ENCODE assay signal across 9 cellular contexts in genomic region chr14:102507891-102508312, GRCh38. TPM values are rescaled to one million over a fixed set of nuclear protein-coding genes. Genes with fewer than 3 reads are reported as not detected.
DNase-seq lines count a peak whose midpoint lies in the region; ATAC-seq and TF ChIP-seq lines count a peak whose summit lies in the region.
"Had no signal": no experiment of that assay in that cellular context is flagged by ENCODE, and none has a peak within 500 bp of the region (broad histone marks: within the 10 kb centered on the region; RNA-seq: fewer than 3 reads in every experiment).

No MANE protein-coding gene starts in this region.

- no peak for TF ChIP-seq CTCF in endothelial cell (IDR thresholded peaks at IDR 0.05; ENCODE audit: unreplicated experiment)
- no peak for TF ChIP-seq CTCF in parathyroid adenoma (IDR thresholded peaks at IDR 0.05)

- H3K4me1 ChIP-seq in parathyroid adenoma: peaks cover 9% of the 10 kb centered on the region

- H3K9me3 ChIP-seq in parathyroid adenoma (ENCODE audit: control insufficient read depth, low read length): no peaks in the 10 kb centered on the region

- no peak overlapping the region for H3K27ac ChIP-seq in parathyroid adenoma

- H3K27me3 Mint-ChIP-seq in IgD-negative memory B cell: no peaks in the 10 kb centered on the region
- H3K27me3 Mint-ChIP-seq in endothelial cell (ENCODE audit: unreplicated experiment): peaks cover 6% of the 10 kb centered on the region

- peak overlapping the region in 2 of 3 donors; percentile 75 to 85 for H3K27ac Mint-ChIP-seq in IgD-negative memory B cell
- H3K27ac Mint-ChIP-seq in endothelial cell (ENCODE audit: unreplicated experiment): no peak overlapping the region

- H3K27me3 ChIP-seq in parathyroid adenoma (ENCODE audit: control insufficient read depth, insufficient read depth, low read length): no peaks in the 10 kb centered on the region

- H3K79me2 ChIP-seq in parathyroid adenoma: no peaks in the 10 kb centered on the region

- H3K36me3 ChIP-seq in parathyroid adenoma (ENCODE audit: control insufficient read depth, insufficient read depth, low read length): no peaks in the 10 kb centered on the region

- peaks cover 4 to 6% (median 5%) of the 10 kb centered on the region in 3 donors for H3K4me1 Mint-ChIP-seq in IgD-negative memory B cell
- no peaks in the 10 kb centered on the region for H3K4me1 Mint-ChIP-seq in endothelial cell (ENCODE audit: unreplicated experiment)

- no peaks in the 10 kb centered on the region for H3K9me3 Mint-ChIP-seq in IgD-negative memory B cell
- H3K9me3 Mint-ChIP-seq in endothelial cell (ENCODE audit: unreplicated experiment): no peaks in the 10 kb centered on the region

- H3K36me3 Mint-ChIP-seq in IgD-negative memory B cell (peaks cover 2% of the 10 kb centered on the region), endothelial cell (ENCODE audit: low read depth, unreplicated experiment) (peaks cover 4% of the 10 kb centered on the region)

- DNase-seq in DMS53 (lab: John Stamatoyannopoulos, UW) (peak; percentile 21), DMS53 treated with DMSO at 0.1 percent for 48 hours (lab: John Stamatoyannopoulos, UW; ENCODE audit: unreplicated experiment) (no peak), endothelial cell (ENCODE audit: low spot score) (no peak), NCI-H2107 treated with DMSO at 0.1 percent for 48 hours (lab: John Stamatoyannopoulos, UW; ENCODE audit: unreplicated experiment) (no peak)
- DNase-seq: occipital lobe had no signal

- no peak overlapping the region for H3K9ac ChIP-seq in parathyroid adenoma

- ATAC-seq in HG02852 (IDR thresholded peaks at IDR 0.05; ENCODE audit: unreplicated experiment): no peak
- no peak for ATAC-seq in GM19351 (IDR thresholded peaks at IDR 0.05; ENCODE audit: unreplicated experiment)

- H2AFZ ChIP-seq in parathyroid adenoma: no peak overlapping the region

- peak overlapping the region; percentile 83 for H3K4me3 ChIP-seq in parathyroid adenoma (ENCODE audit: low read depth, low read length)

- H3K4me3 Mint-ChIP-seq in IgD-negative memory B cell (peak overlapping the region in 3 of 4 donors; percentile 60 to 88 (median 63)), endothelial cell (ENCODE audit: unreplicated experiment) (peak overlapping the region; percentile 80)

- peak overlapping the region; percentile 97 for H3K4me2 ChIP-seq in parathyroid adenoma (ENCODE audit: low read length)

RNA-seq across cellular contexts. Expression of gene ANKRD9, which starts 1.7 kb away (rescaled TPM):
- 0.93 TPM for polyA plus RNA-seq in IgD-negative memory B cell
- 9.4 TPM for total RNA-seq in endothelial cell (ENCODE audit: unreplicated experiment)
